ENCODE assay signal across 1 cellular context in genomic region chr11:61362542-61362875, GRCh38.
TF ChIP-seq lines count a peak whose summit lies in the region.

No MANE protein-coding gene starts in this region.

TF ChIP-seq in HepG2, 621 proteins besides CTCF, POLR2A, EP300 and RAD21:
- TF ChIP-seq SAP130 (CRISPR knock-in tag; IDR thresholded peaks at IDR 0.05; ENCODE audit: low read depth) (peak; percentile 7; the same call in 1 of the 2 replicates), IRX3 (CRISPR knock-in tag; IDR thresholded peaks at IDR 0.05; ENCODE audit: borderline replicate concordance, low read depth) (no peak), ZNF260 (CRISPR knock-in tag; IDR thresholded peaks at IDR 0.05; ENCODE audit: borderline replicate concordance, low read depth) (no peak), RARA (CRISPR knock-in tag; IDR thresholded peaks at IDR 0.05) (no peak), ZNF232 (CRISPR knock-in tag; IDR thresholded peaks at IDR 0.05; ENCODE audit: borderline replicate concordance) (no peak), CCDC6 (CRISPR knock-in tag; IDR thresholded peaks at IDR 0.05) (peak; percentile 37; the same call in 1 of the 2 replicates), CHCHD3 (CRISPR knock-in tag; IDR thresholded peaks at IDR 0.05) (no peak), CBFB (CRISPR knock-in tag; IDR thresholded peaks at IDR 0.05) (no peak), ZNF772 (CRISPR knock-in tag; IDR thresholded peaks at IDR 0.05) (0 out of 2 replicates have a peak, but pooled peaks have one; percentile 10), TGIF2 (CRISPR knock-in tag; IDR thresholded peaks at IDR 0.05) (peak; percentile 62; the same call in 1 of the 2 replicates), SP140L (CRISPR knock-in tag; IDR thresholded peaks at IDR 0.05; ENCODE audit: borderline replicate concordance) (no peak), KDM5A (IDR thresholded peaks at IDR 0.05; ENCODE audit: borderline replicate concordance, low read length) (0 out of 2 replicates have a peak, but pooled peaks have one; percentile 71), ZSCAN29 (CRISPR knock-in tag; conservative IDR thresholded peaks at IDR 0.05) (no peak), ZNF598 (CRISPR knock-in tag; IDR thresholded peaks at IDR 0.05; ENCODE audit: borderline replicate concordance) (0 out of 2 replicates have a peak, but pooled peaks have one; percentile 8), SP1 (IDR thresholded peaks at IDR 0.05) (no peak), SP1 (CRISPR knock-in tag; IDR thresholded peaks at IDR 0.05) (no peak), CAMTA2 (CRISPR knock-in tag; IDR thresholded peaks at IDR 0.05; ENCODE audit: borderline replicate concordance) (no peak), ZNF724P (CRISPR knock-in tag; IDR thresholded peaks at IDR 0.05; ENCODE audit: borderline replicate concordance) (no peak), MAFK (conservative IDR thresholded peaks at IDR 0.05 in 1 of 2, IDR thresholded peaks at IDR 0.05 in 1 of 2; ENCODE audit: low read length in 2 of 2) (no peak), ARID2 (CRISPR knock-in tag; IDR thresholded peaks at IDR 0.05; ENCODE audit: borderline replicate concordance) (0 out of 2 replicates have a peak, but pooled peaks have one; percentile 1), ATAD3A (CRISPR knock-in tag; IDR thresholded peaks at IDR 0.05) (no peak), ZNF564 (CRISPR knock-in tag; IDR thresholded peaks at IDR 0.05) (no peak)
